Comparison of ENCODE assay signal across 19 cellular contexts in the genomic region with DNA sequence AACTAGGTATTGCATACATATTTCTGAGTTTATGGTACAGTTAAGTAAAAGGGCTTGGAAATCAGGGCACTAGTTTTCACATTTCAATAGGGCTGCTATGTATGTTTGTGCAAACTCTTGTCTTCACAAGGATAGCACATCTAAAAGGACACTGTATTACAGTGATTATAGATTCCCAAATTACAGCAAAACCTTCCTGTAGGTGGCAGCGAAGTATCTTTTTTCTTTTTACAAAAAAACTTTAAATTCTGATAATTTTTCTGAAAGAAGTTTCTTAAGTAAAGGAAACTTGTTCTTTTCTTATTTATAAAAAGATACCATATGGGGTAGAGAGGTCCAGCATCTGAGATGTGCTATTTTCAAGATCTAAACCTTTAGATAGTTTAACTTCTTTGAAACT.
DNase-seq lines count a peak whose midpoint lies in the region; ATAC-seq, FAIRE-seq and TF ChIP-seq lines count a peak whose summit lies in the region.
"Had no signal": no experiment of that assay in that cellular context is flagged by ENCODE, and none has a peak within 500 bp of the region (broad histone marks: within the 10 kb centered on the region; RNA-seq: fewer than 3 reads in every experiment).

No MANE protein-coding gene starts in this region.

- H3K36me3 ChIP-seq in SK-N-SH (replicated peaks in 1 of 2; ENCODE audit: control insufficient read depth in 1 of 2, insufficient read depth in 2 of 2, low read length in 1 of 2) (no peaks in the 10 kb centered on the region), OCI-LY3 (replicated peaks; ENCODE audit: low read depth, low read length) (no peaks in the 10 kb centered on the region), smooth muscle cell (ENCODE audit: low read depth) (no peaks in the 10 kb centered on the region), mucosa of descending colon (ENCODE audit: low read depth) (no peaks in the 10 kb centered on the region)
- H3K36me3 ChIP-seq: gastroesophageal sphincter, right atrium auricular region had no signal

- H3K27me3 ChIP-seq in SK-N-SH (ENCODE audit: insufficient read depth), result no peaks in the 10 kb centered on the region
- no peaks in the 10 kb centered on the region for H3K27me3 ChIP-seq in OCI-LY3 (ENCODE audit: low read depth, low read length)
- no peaks in the 10 kb centered on the region for H3K27me3 ChIP-seq in smooth muscle cell (ENCODE audit: low read depth)
- H3K27me3 ChIP-seq: gastroesophageal sphincter, right atrium auricular region had no signal

- peaks cover 0 to 5% of the 10 kb centered on the region in 2 experiments; a peak in 1 of 4 replicates for H3K4me1 ChIP-seq in SK-N-SH (ENCODE audit: control insufficient read depth in 1 of 2, insufficient read depth in 2 of 2, low read depth in 1 of 2, low read length in 1 of 2)
- no peaks in the 10 kb centered on the region for H3K4me1 ChIP-seq in OCI-LY3 (ENCODE audit: low read length)
- no peaks in the 10 kb centered on the region for H3K4me1 ChIP-seq in smooth muscle cell (ENCODE audit: low read depth)
- H3K4me1 ChIP-seq in mucosa of descending colon (ENCODE audit: low read depth), result no peaks in the 10 kb centered on the region
- H3K4me1 ChIP-seq: gastroesophageal sphincter, right atrium auricular region had no signal

- no peak for FAIRE-seq in GM12891 (lab: Jason Lieb, UNC)

- no peak overlapping the region for H3K4me2 ChIP-seq in SK-N-SH
- no peak overlapping the region for H3K4me2 ChIP-seq in OCI-LY3 (ENCODE audit: low read length)
- no peak overlapping the region for H3K4me2 ChIP-seq in smooth muscle cell

- POLR2A ChIA-PET in SK-N-SH (lab: Yijun Ruan, JAX), result no interaction called here

- H3K79me2 ChIP-seq in SK-N-SH (ENCODE audit: insufficient read depth) (no peaks in the 10 kb centered on the region), OCI-LY3 (ENCODE audit: low read length) (no peaks in the 10 kb centered on the region), smooth muscle cell (ENCODE audit: low read depth) (no peaks in the 10 kb centered on the region)

- DNase-seq in SK-N-SH (no peak), epithelial cell of proximal tubule (ENCODE audit: low read depth) (no peak), smooth muscle cell (lab: John Stamatoyannopoulos, UW; ENCODE audit: unreplicated experiment) (no peak), GM12891 (ENCODE audit: insufficient read length, low spot score) (no peak), mucosa of descending colon (no peak)
- DNase-seq: activated CD4-positive, alpha-beta T cell treated with anti-CD3 and anti-CD28 coated beads, Interleukin-2, amount 50 U/mL, for 1 hour; activated T-cell treated with anti-CD3 and anti-CD28 coated beads, Interleukin-2, amount 50 U/mL, for 1 hour; COR-L47; NCI-H187 treated with DMSO at 0.1 percent for 48 hours; NCI-H774; SIG-M5; T1000 had no signal

- CTCF ChIA-PET in SK-N-SH (lab: Yijun Ruan, JAX), result no interaction called here

- no peaks in the 10 kb centered on the region for H3F3A ChIP-seq in SK-N-SH (replicated peaks; ENCODE audit: insufficient read depth)
- H3F3A ChIP-seq in smooth muscle cell (ENCODE audit: low read depth), result no peaks in the 10 kb centered on the region

- no peak for TF ChIP-seq EP300 in SK-N-SH (IDR thresholded peaks at IDR 0.05; ENCODE audit: borderline replicate concordance in 1 of 2, low read depth in 1 of 2, low read length in 1 of 2)

- 6% methylated on average over 1 of the region's 1 CpG for WGBS in SK-N-SH (ENCODE audit: low lambda C conversion rate)
- WGBS in smooth muscle cell (ENCODE audit: low lambda C conversion rate), result 19% methylated on average over 1 of the region's 1 CpG

- TF ChIP-seq RAD21 in SK-N-SH (IDR thresholded peaks at IDR 0.05; ENCODE audit: low read length), result no peak

- H3K9me3 ChIP-seq in SK-N-SH (no peaks in the 10 kb centered on the region), OCI-LY3 (ENCODE audit: insufficient read depth, low read length) (no peaks in the 10 kb centered on the region), smooth muscle cell (replicated peaks; ENCODE audit: low read depth) (no peaks in the 10 kb centered on the region), mucosa of descending colon (no peaks in the 10 kb centered on the region)
- H3K9me3 ChIP-seq: gastroesophageal sphincter, right atrium auricular region had no signal

- TF ChIP-seq CTCF in SK-N-SH (IDR thresholded peaks at IDR 0.05) (peak; percentile 44), OCI-LY3 (IDR thresholded peaks at IDR 0.05; ENCODE audit: low read depth, low read length) (peak; percentile 25; the same call in 1 of the 2 replicates), epithelial cell of proximal tubule (conservative IDR thresholded peaks at IDR 0.05; ENCODE audit: low read depth, low read length) (peak; percentile 37), smooth muscle cell (IDR thresholded peaks at IDR 0.05; ENCODE audit: borderline replicate concordance, insufficient read depth, poor library complexity, severe bottlenecking) (peak; percentile 34), mucosa of descending colon (IDR thresholded peaks at IDR 0.05) (no peak)

- TF ChIP-seq POLR2A in GM12891 (IDR thresholded peaks at IDR 0.05; ENCODE audit: low read depth, low read length), result no peak

- H2AFZ ChIP-seq in SK-N-SH (ENCODE audit: low read depth), result no peak overlapping the region
- H2AFZ ChIP-seq in OCI-LY3 (ENCODE audit: low read depth, low read length), result no peak overlapping the region
- H2AFZ ChIP-seq in smooth muscle cell (ENCODE audit: low read depth), result no peak overlapping the region

- intact Hi-C loops in mucosa of descending colon (cut with DNase I, micrococcal nuclease), result no loop called here

- H3K27ac ChIP-seq in SK-N-SH (ENCODE audit: low read depth in 2 of 2, low read length in 1 of 2) (no peak overlapping the region), OCI-LY3 (ENCODE audit: low read length) (no peak overlapping the region), smooth muscle cell (ENCODE audit: low read depth) (no peak overlapping the region)
- H3K27ac ChIP-seq: gastroesophageal sphincter, right atrium auricular region had no signal

- ATAC-seq in SK-N-SH treated with all-trans-retinoic acid at 6 μM for 48 hours, result no peak
- no peak for ATAC-seq in mucosa of descending colon
- ATAC-seq in GM19452 (IDR thresholded peaks at IDR 0.05; ENCODE audit: unreplicated experiment), result no peak
- ATAC-seq: activated naive CD4-positive, alpha-beta T cell treated with anti-CD3 and anti-CD28 coated beads, Interleukin-2, amount 50 U/mL, for 72 hours; gastroesophageal sphincter had no signal

- H3K4me3 ChIP-seq in SK-N-SH (ENCODE audit: low read depth in 2 of 2, low read length in 1 of 2), result no peak overlapping the region
- H3K4me3 ChIP-seq in OCI-LY3 (ENCODE audit: low read length), result no peak overlapping the region
- H3K4me3 ChIP-seq in epithelial cell of proximal tubule (ENCODE audit: low read depth, low read length), result no peak overlapping the region
- no peak overlapping the region for H3K4me3 ChIP-seq in smooth muscle cell
- H3K4me3 ChIP-seq in mucosa of descending colon, result no peak overlapping the region
- H3K4me3 ChIP-seq: gastroesophageal sphincter, lung, right atrium auricular region had no signal

- H4K20me1 ChIP-seq in SK-N-SH (ENCODE audit: insufficient read depth) (no peaks in the 10 kb centered on the region), OCI-LY3 (ENCODE audit: insufficient read depth, low read length) (no peaks in the 10 kb centered on the region), smooth muscle cell (ENCODE audit: low read depth) (no peaks in the 10 kb centered on the region)

- H3K9ac ChIP-seq in SK-N-SH (no peak overlapping the region), OCI-LY3 (ENCODE audit: low read length) (no peak overlapping the region), smooth muscle cell (ENCODE audit: low read depth) (no peak overlapping the region)

- no peaks in the 10 kb centered on the region for H3K9me2 ChIP-seq in SK-N-SH

TF ChIP-seq in SK-N-SH, 30 proteins besides CTCF, POLR2A, EP300 and RAD21 (continues in another document):
- TF ChIP-seq TCF12 (IDR thresholded peaks at IDR 0.05), result no peak

TF ChIP-seq in SK-N-SH treated with all-trans-retinoic acid at 6 μM for 48 hours, 23 proteins besides CTCF, POLR2A, EP300 and RAD21 (continues in another document):
- TF ChIP-seq PPARA (CRISPR knock-in tag; IDR thresholded peaks at IDR 0.05; ENCODE audit: borderline replicate concordance) (no peak), ZNF70 (CRISPR knock-in tag; IDR thresholded peaks at IDR 0.05) (no peak), OSR1 (CRISPR knock-in tag; IDR thresholded peaks at IDR 0.05) (no peak)
- TF ChIP-seq, protein P1, sequence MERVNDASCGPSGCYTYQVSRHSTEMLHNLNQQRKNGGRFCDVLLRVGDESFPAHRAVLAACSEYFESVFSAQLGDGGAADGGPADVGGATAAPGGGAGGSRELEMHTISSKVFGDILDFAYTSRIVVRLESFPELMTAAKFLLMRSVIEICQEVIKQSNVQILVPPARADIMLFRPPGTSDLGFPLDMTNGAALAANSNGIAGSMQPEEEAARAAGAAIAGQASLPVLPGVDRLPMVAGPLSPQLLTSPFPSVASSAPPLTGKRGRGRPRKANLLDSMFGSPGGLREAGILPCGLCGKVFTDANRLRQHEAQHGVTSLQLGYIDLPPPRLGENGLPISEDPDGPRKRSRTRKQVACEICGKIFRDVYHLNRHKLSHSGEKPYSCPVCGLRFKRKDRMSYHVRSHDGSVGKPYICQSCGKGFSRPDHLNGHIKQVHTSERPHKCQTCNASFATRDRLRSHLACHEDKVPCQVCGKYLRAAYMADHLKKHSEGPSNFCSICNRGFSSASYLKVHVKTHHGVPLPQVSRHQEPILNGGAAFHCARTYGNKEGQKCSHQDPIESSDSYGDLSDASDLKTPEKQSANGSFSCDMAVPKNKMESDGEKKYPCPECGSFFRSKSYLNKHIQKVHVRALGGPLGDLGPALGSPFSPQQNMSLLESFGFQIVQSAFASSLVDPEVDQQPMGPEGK (CRISPR knock-in tag; IDR thresholded peaks at IDR 0.05; ENCODE audit: borderline replicate concordance), result no peak

TF ChIP-seq in GM12891, 5 proteins besides CTCF, POLR2A, EP300 and RAD21:
- TF ChIP-seq POU2F2 (IDR thresholded peaks at IDR 0.05; ENCODE audit: low read depth, low read length) (no peak), POLR2AphosphoS5 (IDR thresholded peaks at IDR 0.05; ENCODE audit: low read depth, low read length) (no peak), PAX5 (IDR thresholded peaks at IDR 0.05; ENCODE audit: insufficient read depth, low read length, severe bottlenecking) (no peak), SPI1 (IDR thresholded peaks at IDR 0.05; ENCODE audit: low read depth, low read length) (no peak), TAF1 (IDR thresholded peaks at IDR 0.05; ENCODE audit: low read depth, low read length) (no peak)
TF ChIP-seq in GM12891: peak in this region for 0.
